Comparison of ENCODE assay signal across 27 cellular contexts in the genomic region with DNA sequence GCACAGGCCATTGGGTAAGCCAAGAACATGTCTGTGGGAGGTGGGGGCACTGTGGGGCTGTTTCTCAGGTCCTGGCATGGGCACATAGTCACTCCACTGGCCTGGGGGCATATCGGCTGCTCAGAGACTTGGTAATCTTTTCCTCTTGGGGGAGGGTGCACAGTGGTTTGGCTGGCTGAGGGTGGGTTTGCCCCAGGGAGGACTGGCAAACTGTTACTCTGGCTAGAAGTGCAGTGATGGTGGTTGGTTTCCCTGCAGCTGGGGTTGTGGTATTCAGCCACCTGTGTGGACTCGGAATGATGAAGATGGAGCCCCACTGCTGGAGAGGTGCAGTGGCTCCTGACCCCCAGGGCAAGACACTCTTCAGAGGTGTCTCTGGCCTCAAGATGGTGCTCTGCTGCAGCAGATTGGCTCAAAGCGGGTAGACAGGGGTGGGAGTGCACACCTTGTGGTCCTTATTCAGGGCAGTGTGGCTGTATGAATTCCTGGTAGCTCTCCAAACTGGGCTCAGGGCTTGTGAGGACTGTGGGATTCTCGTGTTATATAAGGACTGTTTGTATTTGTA.
"Had no signal": no experiment of that assay in that cellular context is flagged by ENCODE, and none has a peak within 500 bp of the region (broad histone marks: within the 10 kb centered on the region; RNA-seq: fewer than 3 reads in every experiment).

No MANE protein-coding gene starts in this region.

- H3K9me3 ChIP-seq: MG63 had no signal

- H3K4me2 ChIP-seq: PC-9 had no signal

- H3K36me3 ChIP-seq: adrenal gland, cardiac muscle cell, MG63, WERI-Rb-1 had no signal

- H2AFZ ChIP-seq: PC-9 had no signal

- FAIRE-seq: RCC 7860 had no signal

- DNase-seq: activated CD4-positive, alpha-beta T cell treated with anti-CD3 and anti-CD28 coated beads, Interleukin-2, amount 10 ng/mL, durations not matched to agents 24 days and 14 days; activated CD4-positive, alpha-beta T cell treated with anti-CD3 and anti-CD28 coated beads, Interleukin-2, amount 50 U/mL, for 4 hours; activated CD8-positive, alpha-beta T cell treated with anti-CD3 and anti-CD28 coated beads for 36 hours; activated effector memory CD4-positive, alpha-beta T cell treated with anti-CD3 and anti-CD28 coated beads, Interleukin-2, amount 50 U/mL, for 16 hours; activated naive CD4-positive, alpha-beta T cell treated with anti-CD3 and anti-CD28 coated beads for 36 hours; activated T-cell treated with anti-CD3 and anti-CD28 coated beads, Interleukin-2, amount 50 U/mL, for 1 hour; activated T-cell treated with anti-CD3 and anti-CD28 coated beads, Interleukin-2, amount 50 U/mL, for 72 hours; adrenal gland; Kasumi-1; MG63; NCI-H1048; NCI-H1105 treated with DMSO at 0.1 percent for 48 hours; NCI-H1436; NCI-H1694; NCI-H1930; NCI-H2081 treated with DMSO at 0.1 percent for 48 hours; NCI-H226; NCI-H524 treated with DMSO at 0.1 percent for 48 hours; PC-9; Right ventricle myocardium superior; T1000; WERI-Rb-1 had no signal

- H3K4me3 ChIP-seq: adrenal gland, cardiac muscle cell, MG63, PC-9, SK-N-MC had no signal

- H3K27me3 ChIP-seq: adrenal gland, cardiac muscle cell, MG63 had no signal

- H3K4me1 ChIP-seq: adrenal gland had no signal

- H3K27ac ChIP-seq: adrenal gland, cardiac muscle cell, PC-9, SK-N-MC, WERI-Rb-1 had no signal

- ATAC-seq: activated CD8-positive, alpha-beta T cell treated with anti-CD3 and anti-CD28 coated beads for 36 hours; activated naive CD4-positive, alpha-beta T cell treated with anti-CD3 and anti-CD28 coated beads, Interleukin-2, amount 50 U/mL, for 72 hours; activated T-cell treated with anti-CD3 and anti-CD28 coated beads, Interleukin-2, amount 50 U/mL, for 72 hours; activated T-helper 17 cell treated with anti-CD3 and anti-CD28 coated beads, Interleukin-2, amount 50 U/mL, for 72 hours had no signal
